In the genomic region with DNA sequence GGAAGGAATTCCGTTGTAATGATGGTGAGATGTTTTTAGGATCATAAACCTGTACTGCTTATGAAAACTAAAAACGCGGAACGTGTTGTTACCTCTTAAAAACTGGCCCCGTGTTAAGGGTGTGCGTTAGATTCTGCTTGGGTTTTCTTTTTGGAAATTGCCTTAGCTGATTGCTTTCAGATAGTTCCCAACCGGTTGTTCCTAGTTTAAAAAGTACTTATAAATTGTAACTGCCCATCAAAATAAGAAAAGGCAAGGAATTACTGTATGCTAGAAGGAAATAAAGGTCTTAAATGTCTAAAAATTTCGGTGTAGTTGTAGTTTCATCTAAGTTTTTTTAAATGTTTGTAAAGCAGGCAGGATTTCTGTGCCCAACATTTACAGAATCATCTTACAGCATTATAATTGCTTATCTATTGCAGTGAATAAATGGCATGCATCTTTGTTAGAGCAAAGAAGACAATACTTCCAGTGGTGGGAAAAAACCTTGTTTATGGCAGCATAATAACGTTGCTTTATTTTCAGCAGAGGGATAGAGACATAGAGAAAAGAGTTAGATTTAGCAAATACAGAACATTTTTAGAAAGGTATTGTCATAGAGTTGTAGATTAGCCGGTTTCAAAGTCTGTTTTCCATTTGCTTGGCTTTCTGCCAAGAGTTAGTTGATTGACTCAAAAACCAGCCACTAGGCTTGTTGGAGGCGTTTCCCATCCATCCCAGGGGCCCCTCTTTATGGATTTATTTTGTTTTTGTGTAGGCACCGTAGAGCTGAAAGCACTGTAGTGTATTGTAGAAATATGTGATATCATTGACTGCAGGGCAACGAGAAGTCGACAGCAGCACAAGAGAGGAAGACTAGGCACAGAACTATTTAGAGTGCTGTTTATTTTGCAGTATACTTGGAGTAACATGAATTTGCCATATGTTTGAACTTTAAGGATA, we compare ENCODE assay signal across 1 cellular context.
TF ChIP-seq lines count a peak whose summit lies in the region.

No MANE protein-coding gene starts in this region.

TF ChIP-seq in K562, 482 proteins besides CTCF, POLR2A, EP300 and RAD21 (continued from another document and continues in another):
- TF ChIP-seq, protein P1, sequence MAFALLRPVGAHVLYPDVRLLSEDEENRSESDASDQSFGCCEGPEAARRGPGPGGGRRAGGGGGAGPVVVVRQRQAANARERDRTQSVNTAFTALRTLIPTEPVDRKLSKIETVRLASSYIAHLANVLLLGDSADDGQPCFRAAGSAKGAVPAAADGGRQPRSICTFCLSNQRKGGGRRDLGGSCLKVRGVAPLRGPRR (CRISPR knock-in tag; IDR thresholded peaks at IDR 0.05) = no peak
- no peak for TF ChIP-seq HNRNPL (IDR thresholded peaks at IDR 0.05; ENCODE audit: low read depth, low read length)
- TF ChIP-seq, protein P2, sequence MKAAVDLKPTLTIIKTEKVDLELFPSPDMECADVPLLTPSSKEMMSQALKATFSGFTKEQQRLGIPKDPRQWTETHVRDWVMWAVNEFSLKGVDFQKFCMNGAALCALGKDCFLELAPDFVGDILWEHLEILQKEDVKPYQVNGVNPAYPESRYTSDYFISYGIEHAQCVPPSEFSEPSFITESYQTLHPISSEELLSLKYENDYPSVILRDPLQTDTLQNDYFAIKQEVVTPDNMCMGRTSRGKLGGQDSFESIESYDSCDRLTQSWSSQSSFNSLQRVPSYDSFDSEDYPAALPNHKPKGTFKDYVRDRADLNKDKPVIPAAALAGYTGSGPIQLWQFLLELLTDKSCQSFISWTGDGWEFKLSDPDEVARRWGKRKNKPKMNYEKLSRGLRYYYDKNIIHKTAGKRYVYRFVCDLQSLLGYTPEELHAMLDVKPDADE (conservative IDR thresholded peaks at IDR 0.05; ENCODE audit: control insufficient read depth, low read depth, low read length) = no peak
- TF ChIP-seq EZH2 (IDR thresholded peaks at IDR 0.05; ENCODE audit: borderline replicate concordance, low read depth, low read length) = no peak
- TF ChIP-seq ZKSCAN3 (CRISPR knock-in tag; IDR thresholded peaks at IDR 0.05) = no peak
- peak; percentile 48 for TF ChIP-seq RBFOX2 (IDR thresholded peaks at IDR 0.05; ENCODE audit: low read depth, low read length)
- TF ChIP-seq NCOA2 (IDR thresholded peaks at IDR 0.05; ENCODE audit: partially characterized antibody in 2 of 2) = peak in 1 of 2 experiments; percentile 14
- TF ChIP-seq NFIX (CRISPR knock-in tag; IDR thresholded peaks at IDR 0.05; ENCODE audit: low read depth) = peak; percentile 94
- no peak for TF ChIP-seq PRPF4 (IDR thresholded peaks at IDR 0.05; ENCODE audit: insufficient read depth, low read depth, low read length, poor library complexity, severe bottlenecking)
- TF ChIP-seq, protein P3, sequence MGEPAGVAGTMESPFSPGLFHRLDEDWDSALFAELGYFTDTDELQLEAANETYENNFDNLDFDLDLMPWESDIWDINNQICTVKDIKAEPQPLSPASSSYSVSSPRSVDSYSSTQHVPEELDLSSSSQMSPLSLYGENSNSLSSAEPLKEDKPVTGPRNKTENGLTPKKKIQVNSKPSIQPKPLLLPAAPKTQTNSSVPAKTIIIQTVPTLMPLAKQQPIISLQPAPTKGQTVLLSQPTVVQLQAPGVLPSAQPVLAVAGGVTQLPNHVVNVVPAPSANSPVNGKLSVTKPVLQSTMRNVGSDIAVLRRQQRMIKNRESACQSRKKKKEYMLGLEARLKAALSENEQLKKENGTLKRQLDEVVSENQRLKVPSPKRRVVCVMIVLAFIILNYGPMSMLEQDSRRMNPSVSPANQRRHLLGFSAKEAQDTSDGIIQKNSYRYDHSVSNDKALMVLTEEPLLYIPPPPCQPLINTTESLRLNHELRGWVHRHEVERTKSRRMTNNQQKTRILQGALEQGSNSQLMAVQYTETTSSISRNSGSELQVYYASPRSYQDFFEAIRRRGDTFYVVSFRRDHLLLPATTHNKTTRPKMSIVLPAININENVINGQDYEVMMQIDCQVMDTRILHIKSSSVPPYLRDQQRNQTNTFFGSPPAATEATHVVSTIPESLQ (CRISPR knock-in tag; IDR thresholded peaks at IDR 0.05) = 0 out of 2 replicates have a peak, but pooled peaks have one; percentile 15
- TF ChIP-seq, protein P4, sequence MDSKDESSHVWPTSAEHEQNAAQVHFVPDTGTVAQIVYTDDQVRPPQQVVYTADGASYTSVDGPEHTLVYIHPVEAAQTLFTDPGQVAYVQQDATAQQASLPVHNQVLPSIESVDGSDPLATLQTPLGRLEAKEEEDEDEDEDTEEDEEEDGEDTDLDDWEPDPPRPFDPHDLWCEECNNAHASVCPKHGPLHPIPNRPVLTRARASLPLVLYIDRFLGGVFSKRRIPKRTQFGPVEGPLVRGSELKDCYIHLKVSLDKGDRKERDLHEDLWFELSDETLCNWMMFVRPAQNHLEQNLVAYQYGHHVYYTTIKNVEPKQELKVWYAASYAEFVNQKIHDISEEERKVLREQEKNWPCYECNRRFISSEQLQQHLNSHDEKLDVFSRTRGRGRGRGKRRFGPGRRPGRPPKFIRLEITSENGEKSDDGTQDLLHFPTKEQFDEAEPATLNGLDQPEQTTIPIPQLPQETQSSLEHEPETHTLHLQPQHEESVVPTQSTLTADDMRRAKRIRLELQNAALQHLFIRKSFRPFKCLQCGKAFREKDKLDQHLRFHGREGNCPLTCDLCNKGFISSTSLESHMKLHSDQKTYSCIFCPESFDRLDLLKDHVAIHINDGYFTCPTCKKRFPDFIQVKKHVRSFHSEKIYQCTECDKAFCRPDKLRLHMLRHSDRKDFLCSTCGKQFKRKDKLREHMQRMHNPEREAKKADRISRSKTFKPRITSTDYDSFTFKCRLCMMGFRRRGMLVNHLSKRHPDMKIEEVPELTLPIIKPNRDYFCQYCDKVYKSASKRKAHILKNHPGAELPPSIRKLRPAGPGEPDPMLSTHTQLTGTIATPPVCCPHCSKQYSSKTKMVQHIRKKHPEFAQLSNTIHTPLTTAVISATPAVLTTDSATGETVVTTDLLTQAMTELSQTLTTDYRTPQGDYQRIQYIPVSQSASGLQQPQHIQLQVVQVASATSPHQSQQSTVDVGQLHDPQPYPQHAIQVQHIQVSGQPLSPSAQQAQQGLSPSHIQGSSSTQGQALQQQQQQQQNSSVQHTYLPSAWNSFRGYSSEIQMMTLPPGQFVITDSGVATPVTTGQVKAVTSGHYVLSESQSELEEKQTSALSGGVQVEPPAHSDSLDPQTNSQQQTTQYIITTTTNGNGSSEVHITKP (IDR thresholded peaks at IDR 0.05; ENCODE audit: partially characterized antibody) = no peak
- 0 out of 2 replicates have a peak, but pooled peaks have one; percentile 17 for TF ChIP-seq L3MBTL2 (IDR thresholded peaks at IDR 0.05)
- TF ChIP-seq JUND (IDR thresholded peaks at IDR 0.05; ENCODE audit: borderline replicate concordance, low read depth, low read length) = no peak
- TF ChIP-seq JUND (tag; IDR thresholded peaks at IDR 0.05; ENCODE audit: borderline replicate concordance, low read depth, low read length) = no peak; the same call in 2 of the 3 replicates
- TF ChIP-seq, protein P5, sequence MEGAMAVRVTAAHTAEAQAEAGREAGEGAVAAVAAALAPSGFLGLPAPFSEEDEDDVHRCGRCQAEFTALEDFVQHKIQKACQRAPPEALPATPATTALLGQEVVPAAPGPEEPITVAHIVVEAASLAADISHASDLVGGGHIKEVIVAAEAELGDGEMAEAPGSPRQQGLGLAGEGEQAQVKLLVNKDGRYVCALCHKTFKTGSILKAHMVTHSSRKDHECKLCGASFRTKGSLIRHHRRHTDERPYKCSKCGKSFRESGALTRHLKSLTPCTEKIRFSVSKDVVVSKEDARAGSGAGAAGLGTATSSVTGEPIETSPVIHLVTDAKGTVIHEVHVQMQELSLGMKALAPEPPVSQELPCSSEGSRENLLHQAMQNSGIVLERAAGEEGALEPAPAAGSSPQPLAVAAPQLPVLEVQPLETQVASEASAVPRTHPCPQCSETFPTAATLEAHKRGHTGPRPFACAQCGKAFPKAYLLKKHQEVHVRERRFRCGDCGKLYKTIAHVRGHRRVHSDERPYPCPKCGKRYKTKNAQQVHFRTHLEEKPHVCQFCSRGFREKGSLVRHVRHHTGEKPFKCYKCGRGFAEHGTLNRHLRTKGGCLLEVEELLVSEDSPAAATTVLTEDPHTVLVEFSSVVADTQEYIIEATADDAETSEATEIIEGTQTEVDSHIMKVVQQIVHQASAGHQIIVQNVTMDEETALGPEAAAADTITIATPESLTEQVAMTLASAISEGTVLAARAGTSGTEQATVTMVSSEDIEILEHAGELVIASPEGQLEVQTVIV (CRISPR knock-in tag; IDR thresholded peaks at IDR 0.05; ENCODE audit: borderline replicate concordance) = no peak
- no peak for TF ChIP-seq FOXP1 (CRISPR knock-in tag; IDR thresholded peaks at IDR 0.05)
- TF ChIP-seq SMARCA4 (IDR thresholded peaks at IDR 0.05) = no peak
- TF ChIP-seq, protein P6, sequence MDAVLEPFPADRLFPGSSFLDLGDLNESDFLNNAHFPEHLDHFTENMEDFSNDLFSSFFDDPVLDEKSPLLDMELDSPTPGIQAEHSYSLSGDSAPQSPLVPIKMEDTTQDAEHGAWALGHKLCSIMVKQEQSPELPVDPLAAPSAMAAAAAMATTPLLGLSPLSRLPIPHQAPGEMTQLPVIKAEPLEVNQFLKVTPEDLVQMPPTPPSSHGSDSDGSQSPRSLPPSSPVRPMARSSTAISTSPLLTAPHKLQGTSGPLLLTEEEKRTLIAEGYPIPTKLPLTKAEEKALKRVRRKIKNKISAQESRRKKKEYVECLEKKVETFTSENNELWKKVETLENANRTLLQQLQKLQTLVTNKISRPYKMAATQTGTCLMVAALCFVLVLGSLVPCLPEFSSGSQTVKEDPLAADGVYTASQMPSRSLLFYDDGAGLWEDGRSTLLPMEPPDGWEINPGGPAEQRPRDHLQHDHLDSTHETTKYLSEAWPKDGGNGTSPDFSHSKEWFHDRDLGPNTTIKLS (IDR thresholded peaks at IDR 0.05; ENCODE audit: borderline replicate concordance, low read depth) = no peak
- no peak for TF ChIP-seq RAD51 (IDR thresholded peaks at IDR 0.05; ENCODE audit: borderline replicate concordance, low read depth)
- peak; percentile 69 for TF ChIP-seq RBM25 (IDR thresholded peaks at IDR 0.05; ENCODE audit: low read depth, low read length, severe bottlenecking)
- no peak for TF ChIP-seq ZNF785 (CRISPR knock-in tag; IDR thresholded peaks at IDR 0.05)
- TF ChIP-seq ZNF507 (tag; conservative IDR thresholded peaks at IDR 0.05) = no peak
- TF ChIP-seq EP400 (IDR thresholded peaks at IDR 0.05) = peak; percentile 31; the same call in 1 of the 2 replicates
- TF ChIP-seq, protein P7, sequence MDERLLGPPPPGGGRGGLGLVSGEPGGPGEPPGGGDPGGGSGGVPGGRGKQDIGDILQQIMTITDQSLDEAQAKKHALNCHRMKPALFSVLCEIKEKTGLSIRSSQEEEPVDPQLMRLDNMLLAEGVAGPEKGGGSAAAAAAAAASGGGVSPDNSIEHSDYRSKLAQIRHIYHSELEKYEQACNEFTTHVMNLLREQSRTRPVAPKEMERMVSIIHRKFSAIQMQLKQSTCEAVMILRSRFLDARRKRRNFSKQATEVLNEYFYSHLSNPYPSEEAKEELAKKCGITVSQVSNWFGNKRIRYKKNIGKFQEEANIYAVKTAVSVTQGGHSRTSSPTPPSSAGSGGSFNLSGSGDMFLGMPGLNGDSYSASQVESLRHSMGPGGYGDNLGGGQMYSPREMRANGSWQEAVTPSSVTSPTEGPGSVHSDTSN (CRISPR knock-in tag; IDR thresholded peaks at IDR 0.05; ENCODE audit: low read depth) = peak; percentile 83
- TF ChIP-seq, protein P7 (tag; conservative IDR thresholded peaks at IDR 0.05; ENCODE audit: low read depth) = peak; percentile 98
- TF ChIP-seq FOS (IDR thresholded peaks at IDR 0.05; ENCODE audit: extremely low read depth, insufficient read length) = peak; percentile 58
- no peak for TF ChIP-seq NR2C2 (CRISPR knock-in tag; IDR thresholded peaks at IDR 0.05)
- TF ChIP-seq NR2C2 (tag; IDR thresholded peaks at IDR 0.05) = peak; percentile 38; the same call in 1 of the 2 replicates
- no peak for TF ChIP-seq IFI16 (CRISPR knock-in tag; IDR thresholded peaks at IDR 0.05)
- no peak for TF ChIP-seq NR4A1 (CRISPR knock-in tag; IDR thresholded peaks at IDR 0.05)
- TF ChIP-seq NR4A1 (tag; IDR thresholded peaks at IDR 0.05) = no peak
- 0 out of 2 replicates have a peak, but pooled peaks have one; percentile 26 for TF ChIP-seq ERF (CRISPR knock-in tag; IDR thresholded peaks at IDR 0.05)
- no peak for TF ChIP-seq ZNF79 (CRISPR knock-in tag; IDR thresholded peaks at IDR 0.05; ENCODE audit: low read depth)
- peak; percentile 41 for TF ChIP-seq SP2 (IDR thresholded peaks at IDR 0.05; ENCODE audit: extremely low read depth, low read depth, low read length, poor library complexity, severe bottlenecking)
- no peak for TF ChIP-seq MEF2A (IDR thresholded peaks at IDR 0.05; ENCODE audit: control insufficient read depth, low read depth, low read length)
- TF ChIP-seq, protein P8, sequence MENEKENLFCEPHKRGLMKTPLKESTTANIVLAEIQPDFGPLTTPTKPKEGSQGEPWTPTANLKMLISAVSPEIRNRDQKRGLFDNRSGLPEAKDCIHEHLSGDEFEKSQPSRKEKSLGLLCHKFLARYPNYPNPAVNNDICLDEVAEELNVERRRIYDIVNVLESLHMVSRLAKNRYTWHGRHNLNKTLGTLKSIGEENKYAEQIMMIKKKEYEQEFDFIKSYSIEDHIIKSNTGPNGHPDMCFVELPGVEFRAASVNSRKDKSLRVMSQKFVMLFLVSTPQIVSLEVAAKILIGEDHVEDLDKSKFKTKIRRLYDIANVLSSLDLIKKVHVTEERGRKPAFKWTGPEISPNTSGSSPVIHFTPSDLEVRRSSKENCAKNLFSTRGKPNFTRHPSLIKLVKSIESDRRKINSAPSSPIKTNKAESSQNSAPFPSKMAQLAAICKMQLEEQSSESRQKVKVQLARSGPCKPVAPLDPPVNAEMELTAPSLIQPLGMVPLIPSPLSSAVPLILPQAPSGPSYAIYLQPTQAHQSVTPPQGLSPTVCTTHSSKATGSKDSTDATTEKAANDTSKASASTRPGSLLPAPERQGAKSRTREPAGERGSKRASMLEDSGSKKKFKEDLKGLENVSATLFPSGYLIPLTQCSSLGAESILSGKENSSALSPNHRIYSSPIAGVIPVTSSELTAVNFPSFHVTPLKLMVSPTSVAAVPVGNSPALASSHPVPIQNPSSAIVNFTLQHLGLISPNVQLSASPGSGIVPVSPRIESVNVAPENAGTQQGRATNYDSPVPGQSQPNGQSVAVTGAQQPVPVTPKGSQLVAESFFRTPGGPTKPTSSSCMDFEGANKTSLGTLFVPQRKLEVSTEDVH (IDR thresholded peaks at IDR 0.05; ENCODE audit: low read depth, partially characterized antibody) = peak; percentile 29
- no peak for TF ChIP-seq ZNF197 (CRISPR knock-in tag; IDR thresholded peaks at IDR 0.05; ENCODE audit: low read depth)
- TF ChIP-seq PHB (CRISPR knock-in tag; IDR thresholded peaks at IDR 0.05) = no peak
- no peak for TF ChIP-seq TARDBP (IDR thresholded peaks at IDR 0.05)
- TF ChIP-seq KDM2B (CRISPR knock-in tag; IDR thresholded peaks at IDR 0.05) = no peak
- no peak for TF ChIP-seq MEIS2 (IDR thresholded peaks at IDR 0.05; ENCODE audit: partially characterized antibody)
- no peak for TF ChIP-seq CXXC5 (CRISPR knock-in tag; IDR thresholded peaks at IDR 0.05)
- no peak for TF ChIP-seq KLF16 (IDR thresholded peaks at IDR 0.05)
